In genomic region chr7:105581066-105581811, GRCh38 we compare ENCODE assay signal across 9 cellular contexts. TPM values are rescaled to one million over a fixed set of nuclear protein-coding genes. Genes with fewer than 3 reads are reported as not detected.
DNase-seq lines count a peak whose midpoint lies in the region; ATAC-seq and TF ChIP-seq lines count a peak whose summit lies in the region.
"Had no signal": no experiment of that assay in that cellular context is flagged by ENCODE, and none has a peak within 500 bp of the region (broad histone marks: within the 10 kb centered on the region; RNA-seq: fewer than 3 reads in every experiment).

EFCAB10 (minus strand) TSS chr7:105581493; CDS start chr7:105581463, 30 bp downstream.

- no peak for TF ChIP-seq CTCF in activated B cell treated with CpG ODN at 0.5 μM for 24 hours (IDR thresholded peaks at IDR 0.05)

- H3K4me1 Mint-ChIP-seq in activated B cell treated with CpG ODN at 0.5 μM for 24 hours, result peaks cover 8% of the 10 kb centered on the region

- intact Hi-C loops in activated B cell treated with CpG ODN at 0.5 μM for 24 hours (cut with micrococcal nuclease), result no loop called here

- POLR2A ChIA-PET in activated B cell treated with CpG ODN at 0.5 μM for 24 hours (lab: Charles Lee), result no interaction called here

- H3K36me3 Mint-ChIP-seq in activated B cell treated with CpG ODN at 0.5 μM for 24 hours (ENCODE audit: low read depth), result no peaks in the 10 kb centered on the region

- ATAC-seq in GM21515 (IDR thresholded peaks at IDR 0.05; ENCODE audit: unreplicated experiment) (peak; percentile 70), activated B cell treated with CpG ODN at 0.5 μM for 24 hours (ENCODE audit: low read depth) (peak; percentile 66), left lobe of liver (peak; percentile 72)

- CTCF ChIA-PET in activated B cell treated with CpG ODN at 0.5 μM for 24 hours (lab: Charles Lee), result no interaction called here

- DNase-seq in DMS153 (lab: John Stamatoyannopoulos, UW) (peak; percentile 85), LoVo (ENCODE audit: low spot score) (peak; percentile 59), activated B cell treated with CpG ODN at 0.5 μM for 24 hours (no peak), dermis microvascular lymphatic vessel endothelial cell (ENCODE audit: low read depth in 2 of 2) (peak; percentile 15 to 51), left lobe of liver (ENCODE audit: low spot score) (peak; percentile 54), NCI-H1048 (lab: John Stamatoyannopoulos, UW) (no peak)
- DNase-seq in stimulated activated CD4-positive, alpha-beta T cell treated with anti-CD3 and anti-CD28 coated beads, Interleukin-2, amount 100 ng/mL, for 48 hours, result peak; percentile 46 to 47

- H3K9me3 Mint-ChIP-seq in activated B cell treated with CpG ODN at 0.5 μM for 24 hours, result peaks cover 8% of the 10 kb centered on the region

- H3K27ac Mint-ChIP-seq in activated B cell treated with CpG ODN at 0.5 μM for 24 hours, result no peak within 1 kb of the TSS

- H3K27me3 Mint-ChIP-seq in activated B cell treated with CpG ODN at 0.5 μM for 24 hours, result peaks cover 10% of the 10 kb centered on the region

- peak within 1 kb of the TSS; percentile 74 for H3K4me3 Mint-ChIP-seq in activated B cell treated with CpG ODN at 0.5 μM for 24 hours

RNA-seq across cellular contexts. Expression of gene EFCAB10, which starts in this region (rescaled TPM):
- total RNA-seq in activated B cell treated with CpG ODN at 0.5 μM for 24 hours (not detected in 2 replicates), dermis microvascular lymphatic vessel endothelial cell (not detected in 2 replicates), left lobe of liver (not detected)
- total RNA-seq: PC-9 had no signal

Comparison
In these comparisons a context has a peak if more than half of its experiments do, and no peak if none do; other contexts are left out.
1. Peak in ATAC-seq in activated B cell treated with CpG ODN at 0.5 μM for 24 hours; RNA of the gene not detected or under 1 TPM.
2. Peak in DNase-seq in dermis microvascular lymphatic vessel endothelial cell; RNA of the gene not detected or under 1 TPM.
3. Peak in DNase-seq and ATAC-seq in left lobe of liver; RNA of the gene not detected or under 1 TPM.
4. DNase-seq: peak in DMS153 (single experiment), LoVo (single experiment) and stimulated activated CD4-positive, alpha-beta T cell treated with anti-CD3 and anti-CD28 coated beads, Interleukin-2, amount 100 ng/mL, for 48 hours (2 of 2); none in activated B cell treated with CpG ODN at 0.5 μM for 24 hours (single experiment) and NCI-H1048 (single experiment).
5. Peak in every context shown above with its lines, with median percentiles within 50 percentile points of each other: ATAC-seq.